22 cellular contexts compared by ENCODE assay signal in the genomic region with DNA sequence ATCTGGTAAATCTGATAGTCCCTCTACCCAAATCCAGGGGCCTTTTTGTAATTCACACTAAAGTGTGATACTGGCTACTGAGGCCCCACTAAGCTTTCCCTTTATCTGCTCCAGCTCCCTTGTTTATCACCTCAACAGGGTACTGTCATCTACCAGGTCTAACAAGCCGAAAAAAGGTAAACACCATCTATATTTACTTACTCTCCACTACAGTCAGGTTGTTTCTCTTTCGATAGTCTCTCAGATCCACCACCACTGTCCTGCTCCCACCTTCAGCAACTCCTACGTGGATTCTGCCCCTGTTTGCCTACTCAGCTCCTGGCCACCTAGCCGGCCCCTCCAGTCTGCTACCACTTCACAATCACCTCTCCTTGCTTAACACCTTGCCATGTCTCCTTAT. TPM values are rescaled to one million over a fixed set of nuclear protein-coding genes. Genes with fewer than 3 reads are reported as not detected.
DNase-seq lines count a peak whose midpoint lies in the region; ATAC-seq and TF ChIP-seq lines count a peak whose summit lies in the region.
"Had no signal": no experiment of that assay in that cellular context is flagged by ENCODE, and none has a peak within 500 bp of the region (broad histone marks: within the 10 kb centered on the region; RNA-seq: fewer than 3 reads in every experiment).

No MANE protein-coding gene starts in this region.

- no peaks in the 10 kb centered on the region for H3K36me3 ChIP-seq in right atrium auricular region
- no peaks in the 10 kb centered on the region for H3K36me3 ChIP-seq in mesendoderm (ENCODE audit: control insufficient read depth, insufficient read depth, low read length)
- H3K36me3 ChIP-seq in vagina: no peaks in the 10 kb centered on the region
- H3K36me3 ChIP-seq: BE2C had no signal

- ATAC-seq in Right ventricle myocardium superior (ENCODE audit: poor library complexity): no peak
- ATAC-seq in HG03520 (IDR thresholded peaks at IDR 0.05; ENCODE audit: unreplicated experiment): no peak
- ATAC-seq: GM12878, HCT116 had no signal

- no peak overlapping the region for H3K56ac ChIP-seq in mesendoderm (ENCODE audit: low read length)

- no peak overlapping the region for H2BK5ac ChIP-seq in mesendoderm (ENCODE audit: low read length)

- no peak overlapping the region for H2BK15ac ChIP-seq in mesendoderm (replicated peaks; ENCODE audit: low read depth)

- H4K5ac ChIP-seq in mesendoderm (ENCODE audit: low read length): no peak overlapping the region

- intact Hi-C loops in Right ventricle myocardium superior (cut with DNase I): no loop called here
- intact Hi-C loops in vagina (cut with DNase I): no loop called here

- TF ChIP-seq CTCF in right atrium auricular region (IDR thresholded peaks at IDR 0.05) (no peak), VCaP (conservative IDR thresholded peaks at IDR 0.05) (no peak), vagina (IDR thresholded peaks at IDR 0.05) (no peak)

- H2AK5ac ChIP-seq in mesendoderm (ENCODE audit: low read length): no peak overlapping the region

- H3K9ac ChIP-seq in mesendoderm (ENCODE audit: low read length): no peak overlapping the region

- H3K27me3 ChIP-seq in right atrium auricular region: no peaks in the 10 kb centered on the region
- no peaks in the 10 kb centered on the region for H3K27me3 ChIP-seq in mesendoderm (ENCODE audit: insufficient read depth, low read length, poor library complexity)
- no peaks in the 10 kb centered on the region for H3K27me3 ChIP-seq in vagina
- H3K27me3 ChIP-seq: BE2C had no signal

- DNase-seq in right atrium auricular region (ENCODE audit: low spot score): peak; percentile 9
- DNase-seq in Right ventricle myocardium superior: no peak
- peak; percentile 38 for DNase-seq in mesendoderm
- DNase-seq in vagina (ENCODE audit: extremely low spot score in 2 of 2): peak; percentile 34 to 72
- DNase-seq in NCI-H2081 treated with DMSO at 0.1 percent for 48 hours (lab: John Stamatoyannopoulos, UW): no peak
- DNase-seq in SHP77 treated with DMSO at 0.1 percent for 48 hours (lab: John Stamatoyannopoulos, UW): no peak
- DNase-seq: BE2C; C1 segment of cervical spinal cord; Caco-2; CD4-positive, alpha-beta T cell; DND-41; EL; GOT3; H7; HFFc6 had no signal

- no peak overlapping the region for H2BK120ac ChIP-seq in mesendoderm (ENCODE audit: low read depth, low read length)

- H3K4me3 ChIP-seq in right atrium auricular region: no peak overlapping the region
- H3K4me3 ChIP-seq in mesendoderm (ENCODE audit: low read length): no peak overlapping the region
- no peak overlapping the region for H3K4me3 ChIP-seq in vagina
- H3K4me3 ChIP-seq: GM12878 had no signal

- no peak overlapping the region for H3K23ac ChIP-seq in mesendoderm (ENCODE audit: low read length)

- no peak overlapping the region for H4K8ac ChIP-seq in mesendoderm (ENCODE audit: low read depth, low read length)

- H3K18ac ChIP-seq in mesendoderm (ENCODE audit: low read length): no peak overlapping the region

- no peaks in the 10 kb centered on the region for H3K9me3 ChIP-seq in right atrium auricular region
- no peaks in the 10 kb centered on the region for H3K9me3 ChIP-seq in vagina
- H3K9me3 ChIP-seq: BE2C, Caco-2 had no signal

- no peaks in the 10 kb centered on the region for H3K4me1 ChIP-seq in right atrium auricular region
- peaks cover 2% of the 10 kb centered on the region for H3K4me1 ChIP-seq in mesendoderm (ENCODE audit: control insufficient read depth, low read depth, low read length)
- H3K4me1 ChIP-seq in vagina: no peaks in the 10 kb centered on the region
- H3K4me1 ChIP-seq: BE2C, Caco-2 had no signal

- H3K27ac ChIP-seq in right atrium auricular region (no peak overlapping the region), VCaP (peak overlapping the region; percentile 71), mesendoderm (ENCODE audit: low read depth, low read length) (no peak overlapping the region), vagina (no peak overlapping the region)

- H3K4me2 ChIP-seq in mesendoderm (ENCODE audit: low read length): no peak overlapping the region

- TF ChIP-seq POLR2A in vagina (IDR thresholded peaks at IDR 0.05): no peak

- H3K79me1 ChIP-seq in mesendoderm (ENCODE audit: low read length): no peaks in the 10 kb centered on the region

- WGBS in mesendoderm (ENCODE audit: extremely low coverage, insufficient coverage, low lambda C conversion rate): no CpG with 5 or more reads among the region's 4 CpGs

- no peaks in the 10 kb centered on the region for H3K79me2 ChIP-seq in mesendoderm (ENCODE audit: control insufficient read depth, insufficient read depth, low read length)

- no peak overlapping the region for H3K4ac ChIP-seq in mesendoderm (ENCODE audit: low read depth, low read length)

RNA-seq across cellular contexts. Expression of gene ITIH6, which starts 3.3 kb away (rescaled TPM):
- not detected for total RNA-seq in right atrium auricular region
- not detected for total RNA-seq in Right ventricle myocardium superior
- 0.03 TPM for polyA plus RNA-seq in mesendoderm (2013, experiment 1 of 2)
- polyA plus RNA-seq in mesendoderm (2013, experiment 2 of 2): 0.01 TPM
- total RNA-seq in vagina: not detected
- total RNA-seq: A172; CD4-positive, alpha-beta T cell; G401; GM12878; H7; HFFc6 had no signal
- polyA plus RNA-seq: GM12878, IgD-negative memory B cell had no signal

RNA-seq across cellular contexts. Expression of gene MAGED2, which starts 12.8 kb away (rescaled TPM):
- total RNA-seq in right atrium auricular region: 100 to 1,000 TPM; 124 to 131 TPM
- total RNA-seq in Right ventricle myocardium superior: 66.5 TPM
- polyA plus RNA-seq in mesendoderm (2013, experiment 1 of 2): 101 TPM
- 98.0 TPM for polyA plus RNA-seq in mesendoderm (2013, experiment 2 of 2)
- total RNA-seq in vagina: 116 TPM

Comparison
In these comparisons a context has a peak if more than half of its experiments do, and no peak if none do; other contexts are left out.
1. DNase-seq: peak in right atrium auricular region (single experiment), mesendoderm (single experiment) and vagina (2 of 2); none in Right ventricle myocardium superior (single experiment), NCI-H2081 treated with DMSO at 0.1 percent for 48 hours (single experiment) and SHP77 treated with DMSO at 0.1 percent for 48 hours (single experiment).